8 cellular contexts compared by ENCODE assay signal in genomic region chr17:58249270-58250133, GRCh38. TPM values are rescaled to one million over a fixed set of nuclear protein-coding genes. Genes with fewer than 3 reads are reported as not detected.
DNase-seq lines count a peak whose midpoint lies in the region; TF ChIP-seq lines count a peak whose summit lies in the region.

No MANE protein-coding gene starts in this region.

- peaks cover 16% of the 10 kb centered on the region for H3K4me1 Mint-ChIP-seq in activated T-helper 1 cell treated with anti-CD3 and anti-CD28 coated beads, Interleukin-12 subunit alpha, Interleukin-12 subunit beta, Interleukin-2, Interleukin-4 antibody, amounts not matched to agents 30 ng/mL and 10 ng/mL and 1 ng/mL, durations not matched to agents 14 hours and 24 hours and 36 hours (ENCODE audit: low read depth)
- peaks cover 5% of the 10 kb centered on the region for H3K4me1 Mint-ChIP-seq in nephron

- DNase-seq in HT1080 (ENCODE audit: low read depth) (peak; percentile 30), fibroblast of pulmonary artery (ENCODE audit: low read depth) (peak; percentile 49), GOT3 (lab: John Stamatoyannopoulos, UW) (no peak)
- peak; percentile 64 for DNase-seq in activated T-helper 1 cell treated with anti-CD3 and anti-CD28 coated beads, Interleukin-12 subunit alpha, Interleukin-12 subunit beta, Interleukin-2, Interleukin-4 antibody, amounts not matched to agents 30 ng/mL and 10 ng/mL and 1 ng/mL, durations not matched to agents 14 hours and 24 hours and 36 hours (ENCODE audit: low spot score)
- peak; percentile 45 to 83 (median 63) for DNase-seq in stimulated activated naive CD4-positive, alpha-beta T cell (lab: John Stamatoyannopoulos, UW)

- no peaks in the 10 kb centered on the region for H3K36me3 ChIP-seq in OCI-LY3 (replicated peaks; ENCODE audit: low read depth, low read length)

- H3K4me3 Mint-ChIP-seq in activated T-helper 1 cell treated with anti-CD3 and anti-CD28 coated beads, Interleukin-12 subunit alpha, Interleukin-12 subunit beta, Interleukin-2, Interleukin-4 antibody, amounts not matched to agents 30 ng/mL and 10 ng/mL and 1 ng/mL, durations not matched to agents 14 hours and 24 hours and 36 hours: peak overlapping the region; percentile 72
- peak overlapping the region; percentile 58 to 77 (median 69) for H3K4me3 Mint-ChIP-seq in nephron

- H4K20me1 ChIP-seq in OCI-LY3 (ENCODE audit: insufficient read depth, low read length): no peaks in the 10 kb centered on the region

- H3K4me1 ChIP-seq in OCI-LY3 (ENCODE audit: low read length): peaks cover 8% of the 10 kb centered on the region; the same call in 1 of the 2 replicates

- no peaks in the 10 kb centered on the region for H3K79me2 ChIP-seq in OCI-LY3 (ENCODE audit: low read length)

- H3K4me2 ChIP-seq in OCI-LY3 (ENCODE audit: low read length): peak overlapping the region; percentile 76

- no peaks in the 10 kb centered on the region for H3K9me3 ChIP-seq in OCI-LY3 (ENCODE audit: insufficient read depth, low read length)

- H2AFZ ChIP-seq in OCI-LY3 (ENCODE audit: low read depth, low read length): peak overlapping the region; percentile 89

- H3K27ac Mint-ChIP-seq in activated T-helper 1 cell treated with anti-CD3 and anti-CD28 coated beads, Interleukin-12 subunit alpha, Interleukin-12 subunit beta, Interleukin-2, Interleukin-4 antibody, amounts not matched to agents 30 ng/mL and 10 ng/mL and 1 ng/mL, durations not matched to agents 14 hours and 24 hours and 36 hours: no peak overlapping the region
- H3K27ac Mint-ChIP-seq in nephron: no peak overlapping the region

- peaks cover 72% of the 10 kb centered on the region for H3K27me3 ChIP-seq in OCI-LY3 (ENCODE audit: low read depth, low read length)

- H3K4me3 ChIP-seq in OCI-LY3 (ENCODE audit: low read length): peak overlapping the region; percentile 59
- H3K4me3 ChIP-seq in fibroblast of pulmonary artery (replicated peaks; ENCODE audit: low read depth, low read length): peak overlapping the region; percentile 50

- TF ChIP-seq CTCF in GM12873 (IDR thresholded peaks at IDR 0.05; ENCODE audit: insufficient read depth, low read depth, low read length, missing control alignments) (peak; percentile 93), OCI-LY3 (IDR thresholded peaks at IDR 0.05; ENCODE audit: low read depth, low read length) (peak; percentile 71), fibroblast of pulmonary artery (IDR thresholded peaks at IDR 0.05; ENCODE audit: low read length, missing control alignments) (peak; percentile 81), nephron (IDR thresholded peaks at IDR 0.05; ENCODE audit: unreplicated experiment in 3 of 3) (peak; percentile 95 to 99 (median 97))

- H3K27ac ChIP-seq in OCI-LY3 (ENCODE audit: low read length): no peak overlapping the region

- H3K36me3 Mint-ChIP-seq in activated T-helper 1 cell treated with anti-CD3 and anti-CD28 coated beads, Interleukin-12 subunit alpha, Interleukin-12 subunit beta, Interleukin-2, Interleukin-4 antibody, amounts not matched to agents 30 ng/mL and 10 ng/mL and 1 ng/mL, durations not matched to agents 14 hours and 24 hours and 36 hours (ENCODE audit: low read depth): no peaks in the 10 kb centered on the region
- H3K36me3 Mint-ChIP-seq in nephron (ENCODE audit: low read depth): no peaks in the 10 kb centered on the region

- no peaks in the 10 kb centered on the region for H3K9me3 Mint-ChIP-seq in activated T-helper 1 cell treated with anti-CD3 and anti-CD28 coated beads, Interleukin-12 subunit alpha, Interleukin-12 subunit beta, Interleukin-2, Interleukin-4 antibody, amounts not matched to agents 30 ng/mL and 10 ng/mL and 1 ng/mL, durations not matched to agents 14 hours and 24 hours and 36 hours
- H3K9me3 Mint-ChIP-seq in nephron: no peaks in the 10 kb centered on the region

- no peak overlapping the region; the same call in 1 of the 2 replicates for H3K9ac ChIP-seq in OCI-LY3 (ENCODE audit: low read length)

- H3K27me3 Mint-ChIP-seq in activated T-helper 1 cell treated with anti-CD3 and anti-CD28 coated beads, Interleukin-12 subunit alpha, Interleukin-12 subunit beta, Interleukin-2, Interleukin-4 antibody, amounts not matched to agents 30 ng/mL and 10 ng/mL and 1 ng/mL, durations not matched to agents 14 hours and 24 hours and 36 hours (ENCODE audit: insufficient read depth): peaks cover 43% of the 10 kb centered on the region
- peaks cover 94% of the 10 kb centered on the region for H3K27me3 Mint-ChIP-seq in nephron (ENCODE audit: low read depth)

- intact Hi-C loops in activated T-helper 1 cell treated with anti-CD3 and anti-CD28 coated beads, Interleukin-12 subunit alpha, Interleukin-12 subunit beta, Interleukin-2, Interleukin-4 antibody, amounts not matched to agents 30 ng/mL and 10 ng/mL and 1 ng/mL, durations not matched to agents 14 hours and 24 hours and 36 hours (cut with micrococcal nuclease): loop anchor here (1.0 kb wide), 2 partner anchors 30 to 198 kb away; partner anchors contain the start of gene MKS1

RNA-seq across cellular contexts. Expression of gene LPO, which starts 11.1 kb away (rescaled TPM):
- 0.05 TPM in 1 of 2 replicates, not detected in the other for total RNA-seq in HT1080 (2014; rRNA removed; shearing (Covaris generic))
- polyA plus RNA-seq in HT1080 (2015; cell fraction: cytosol; rRNA removed): 0.27 and 0.54 TPM in 2 replicates
- polyA plus RNA-seq in HT1080 (2015; cell fraction: nucleus; rRNA removed): 0.30 and 0.62 TPM in 2 replicates
- total RNA-seq in activated T-helper 1 cell treated with anti-CD3 and anti-CD28 coated beads, Interleukin-12 subunit alpha, Interleukin-12 subunit beta, Interleukin-2, Interleukin-4 antibody, amounts not matched to agents 30 ng/mL and 10 ng/mL and 1 ng/mL, durations not matched to agents 14 hours and 24 hours and 36 hours: not detected in 2 replicates

RNA-seq across cellular contexts. Expression of gene MKS1, which starts 30.4 kb away (rescaled TPM):
- 12.0 and 15.9 TPM in 2 replicates for total RNA-seq in HT1080 (2014; rRNA removed; shearing (Covaris generic))
- 10.0 and 10.6 TPM in 2 replicates for polyA plus RNA-seq in HT1080 (2015; cell fraction: cytosol; rRNA removed)
- polyA plus RNA-seq in HT1080 (2015; cell fraction: nucleus; rRNA removed): 37.3 and 45.0 TPM in 2 replicates
- 18.8 and 23.3 TPM in 2 replicates for total RNA-seq in activated T-helper 1 cell treated with anti-CD3 and anti-CD28 coated beads, Interleukin-12 subunit alpha, Interleukin-12 subunit beta, Interleukin-2, Interleukin-4 antibody, amounts not matched to agents 30 ng/mL and 10 ng/mL and 1 ng/mL, durations not matched to agents 14 hours and 24 hours and 36 hours

RNA-seq across cellular contexts. Expression of gene MPO, which starts 31.2 kb away (rescaled TPM):
- total RNA-seq in HT1080 (2014; rRNA removed; shearing (Covaris generic)): not detected in 2 replicates
- not detected in 2 replicates for polyA plus RNA-seq in HT1080 (2015; cell fraction: cytosol; rRNA removed)
- not detected in 2 replicates for polyA plus RNA-seq in HT1080 (2015; cell fraction: nucleus; rRNA removed)
- total RNA-seq in activated T-helper 1 cell treated with anti-CD3 and anti-CD28 coated beads, Interleukin-12 subunit alpha, Interleukin-12 subunit beta, Interleukin-2, Interleukin-4 antibody, amounts not matched to agents 30 ng/mL and 10 ng/mL and 1 ng/mL, durations not matched to agents 14 hours and 24 hours and 36 hours: not detected in 2 replicates

RNA-seq across cellular contexts. Expression of gene EPX, which starts 57.0 kb away (rescaled TPM):
- 0.16 TPM in 1 of 2 replicates, not detected in the other for total RNA-seq in HT1080 (2014; rRNA removed; shearing (Covaris generic))
- polyA plus RNA-seq in HT1080 (2015; cell fraction: cytosol; rRNA removed): 0.07 and 0.11 TPM in 2 replicates
- polyA plus RNA-seq in HT1080 (2015; cell fraction: nucleus; rRNA removed): 0.07 TPM in 1 of 2 replicates, not detected in the other
- not detected in 2 replicates for total RNA-seq in activated T-helper 1 cell treated with anti-CD3 and anti-CD28 coated beads, Interleukin-12 subunit alpha, Interleukin-12 subunit beta, Interleukin-2, Interleukin-4 antibody, amounts not matched to agents 30 ng/mL and 10 ng/mL and 1 ng/mL, durations not matched to agents 14 hours and 24 hours and 36 hours
